Comparison of ENCODE assay signal across 30 cellular contexts in genomic region chr16:79801550-79802090, GRCh38.
DNase-seq lines count a peak whose midpoint lies in the region; ATAC-seq, FAIRE-seq and TF ChIP-seq lines count a peak whose summit lies in the region.
"Had no signal": no experiment of that assay in that cellular context is flagged by ENCODE, and none has a peak within 500 bp of the region (broad histone marks: within the 10 kb centered on the region; RNA-seq: fewer than 3 reads in every experiment).

No MANE protein-coding gene starts in this region.

- H3K4me1 ChIP-seq in astrocyte (ENCODE audit: insufficient read depth, low read length): peaks cover 7% of the 10 kb centered on the region
- H3K4me1 ChIP-seq in foreskin keratinocyte: no peaks in the 10 kb centered on the region
- H3K4me1 ChIP-seq: body of pancreas, parathyroid adenoma had no signal

- no peaks in the 10 kb centered on the region for H4K20me1 ChIP-seq in astrocyte (ENCODE audit: insufficient read depth, low read length)

- H3K27me3 ChIP-seq in astrocyte (ENCODE audit: insufficient read depth, low read length) (no peaks in the 10 kb centered on the region), foreskin keratinocyte (no peaks in the 10 kb centered on the region)
- H3K27me3 ChIP-seq: body of pancreas had no signal

- TF ChIP-seq CTCF in astrocyte (IDR thresholded peaks at IDR 0.05; ENCODE audit: insufficient read depth, low read depth, low read length) (no peak), foreskin keratinocyte (conservative IDR thresholded peaks at IDR 0.05) (no peak)

- H3K4me3 ChIP-seq in astrocyte (ENCODE audit: insufficient read depth, low read depth, low read length): no peak overlapping the region
- H3K4me3 ChIP-seq: body of pancreas had no signal

- H3K9me3 Mint-ChIP-seq in astrocyte (ENCODE audit: unreplicated experiment) (peaks cover 6% of the 10 kb centered on the region), T-cell (no peaks in the 10 kb centered on the region)
- H3K9me3 Mint-ChIP-seq: CD4-positive, alpha-beta T cell; memory B cell had no signal

- POLR2A ChIA-PET in T-cell (lab: Charles Lee): no interaction called here

- H3K27ac ChIP-seq in astrocyte (ENCODE audit: low read depth, low read length): no peak overlapping the region
- no peak overlapping the region for H3K27ac ChIP-seq in foreskin keratinocyte
- H3K27ac ChIP-seq: body of pancreas, epithelial cell of prostate, parathyroid adenoma had no signal

- H3K4me3 Mint-ChIP-seq in astrocyte (ENCODE audit: unreplicated experiment): no peak overlapping the region
- H3K4me3 Mint-ChIP-seq in T-cell: no peak overlapping the region
- H3K4me3 Mint-ChIP-seq: activated CD4-positive, alpha-beta T cell treated with anti-CD3 and anti-CD28 coated beads for 36 hours; CD4-positive, alpha-beta T cell; memory B cell; neural crest cell; stimulated activated memory B cell treated with anti-CD40 and anti-IgM and Interleukin-4, amounts not matched to agents 10 μg/mL and 1 μg/mL and 100 μg/mL, for 72 hours had no signal

- no peak for FAIRE-seq in astrocyte (lab: Jason Lieb, UNC)

- H3K79me2 ChIP-seq in astrocyte (ENCODE audit: insufficient read depth, low read length): no peaks in the 10 kb centered on the region
- H3K79me2 ChIP-seq: parathyroid adenoma had no signal

- H3K27ac Mint-ChIP-seq in astrocyte (ENCODE audit: unreplicated experiment) (no peak overlapping the region), T-cell (no peak overlapping the region)
- H3K27ac Mint-ChIP-seq: activated CD4-positive, alpha-beta T cell treated with anti-CD3 and anti-CD28 coated beads for 36 hours; CD4-positive, alpha-beta T cell; memory B cell; stimulated activated memory B cell treated with anti-CD40 and anti-IgM and Interleukin-4, amounts not matched to agents 10 μg/mL and 1 μg/mL and 100 μg/mL, for 72 hours had no signal

- ATAC-seq in foreskin keratinocyte (peak; percentile 79), T-cell (replicated peaks in 1 of 4) (no peak), HG02571 (IDR thresholded peaks at IDR 0.05; ENCODE audit: unreplicated experiment) (no peak)
- ATAC-seq: activated CD4-positive, alpha-beta T cell treated with anti-CD3 and anti-CD28 coated beads for 36 hours; body of pancreas; right cardiac atrium; stimulated activated memory B cell treated with anti-CD40 and anti-IgM and Interleukin-4, amounts not matched to agents 10 μg/mL and 1 μg/mL and 100 μg/mL, for 72 hours had no signal

- DNase-seq in NCI-H524 treated with DMSO at 0.1 percent for 48 hours (lab: John Stamatoyannopoulos, UW): peak; percentile 9
- DNase-seq in NCI-H524 (lab: John Stamatoyannopoulos, UW): no peak
- peak; percentile 28 for DNase-seq in astrocyte (ENCODE audit: low read depth)
- DNase-seq in foreskin keratinocyte: peak; percentile 49 to 52
- no peak for DNase-seq in T-cell
- no peak for DNase-seq in stimulated activated CD4-positive, alpha-beta T cell treated with anti-CD3 and anti-CD28 coated beads, Interleukin-4, amount 100 ng/mL, for 1 hour
- no peak for DNase-seq in LoVo (ENCODE audit: low spot score)
- DNase-seq: 8988T; activated CD4-positive, alpha-beta T cell treated with anti-CD3 and anti-CD28 coated beads for 36 hours; activated CD8-positive, alpha-beta memory T cell treated with anti-CD3 and anti-CD28 coated beads for 24 hours; activated gamma-delta T cell; activated T-cell treated with anti-CD3 and anti-CD28 coated beads, Interleukin-2, amount 50 U/mL, for 1 hour; body of pancreas; CD4-positive, alpha-beta T cell; foreskin melanocyte; H7; IMR-90; NCI-H2029 treated with DMSO at 0.1 percent for 48 hours; NCI-H2227 treated with DMSO at 0.1 percent for 48 hours; NCI-H82; right cardiac atrium; SK-N-SH; stimulated activated CD4-positive, alpha-beta T cell treated with anti-CD3 and anti-CD28 coated beads, Interleukin-4, amount 100 ng/mL, for 4 hours; T-helper 2 cell had no signal

- CTCF ChIA-PET in T-cell (lab: Charles Lee): interaction anchor here in 1 of 2 donors (0.7 kb wide), 1 partner anchor 1009 kb away, joined by 3 read pairs; no protein-coding TSS in a partner anchor

- H3K36me3 Mint-ChIP-seq in astrocyte (ENCODE audit: low read depth, unreplicated experiment): no peaks in the 10 kb centered on the region
- H3K36me3 Mint-ChIP-seq in T-cell: no peaks in the 10 kb centered on the region
- H3K36me3 Mint-ChIP-seq: memory B cell; stimulated activated memory B cell treated with anti-CD40 and anti-IgM and Interleukin-4, amounts not matched to agents 10 μg/mL and 1 μg/mL and 100 μg/mL, for 72 hours had no signal

- H3K27me3 Mint-ChIP-seq in astrocyte (ENCODE audit: low read depth, unreplicated experiment): no peaks in the 10 kb centered on the region
- H3K27me3 Mint-ChIP-seq in T-cell: peaks cover 0 to 3% of the 10 kb centered on the region in 2 donors

- H2AFZ ChIP-seq in astrocyte (ENCODE audit: low read depth, low read length): no peak overlapping the region
- H2AFZ ChIP-seq: parathyroid adenoma had no signal

- no peak overlapping the region for H3K9ac ChIP-seq in astrocyte (ENCODE audit: low read length)
- H3K9ac ChIP-seq: parathyroid adenoma, SK-N-SH had no signal

- no peak overlapping the region for H3K4me2 ChIP-seq in astrocyte (ENCODE audit: low read length)
- H3K4me2 ChIP-seq: SK-N-SH had no signal

- H3K4me1 Mint-ChIP-seq in astrocyte (ENCODE audit: low read depth, unreplicated experiment) (peaks cover 11% of the 10 kb centered on the region), T-cell (no peaks in the 10 kb centered on the region)
- H3K4me1 Mint-ChIP-seq: activated CD4-positive, alpha-beta T cell treated with anti-CD3 and anti-CD28 coated beads for 36 hours; memory B cell; stimulated activated memory B cell treated with anti-CD40 and anti-IgM and Interleukin-4, amounts not matched to agents 10 μg/mL and 1 μg/mL and 100 μg/mL, for 72 hours had no signal

- H3K9me3 ChIP-seq in astrocyte (ENCODE audit: insufficient read depth, low read depth, low read length): no peaks in the 10 kb centered on the region
- H3K9me3 ChIP-seq: body of pancreas, SK-N-SH had no signal

- H3K36me3 ChIP-seq in astrocyte (ENCODE audit: insufficient read depth, low read length): no peaks in the 10 kb centered on the region

Comparison
In these comparisons a context has a peak if more than half of its experiments do, and no peak if none do; other contexts are left out.
1. DNase-seq: peak in NCI-H524 treated with DMSO at 0.1 percent for 48 hours (single experiment), astrocyte (single experiment) and foreskin keratinocyte (2 of 2); none in NCI-H524 (0 of 2), T-cell (0 of 34), stimulated activated CD4-positive, alpha-beta T cell treated with anti-CD3 and anti-CD28 coated beads, Interleukin-4, amount 100 ng/mL, for 1 hour (single experiment) and LoVo (single experiment).